Comparison of ENCODE assay signal across 12 cellular contexts in genomic region chr15:96052572-96053038, GRCh38.
DNase-seq lines count a peak whose midpoint lies in the region; ATAC-seq, FAIRE-seq and TF ChIP-seq lines count a peak whose summit lies in the region.
"Had no signal": no experiment of that assay in that cellular context is flagged by ENCODE, and none has a peak within 500 bp of the region (broad histone marks: within the 10 kb centered on the region; RNA-seq: fewer than 3 reads in every experiment).

No MANE protein-coding gene starts in this region.

- peaks cover 0 to 5% of the 10 kb centered on the region in 2 donors for H3K4me1 Mint-ChIP-seq in natural killer cell treated with Interleukin-12 subunit alpha and Interleukin-12 subunit beta and Interleukin-15 and Interleukin-18, amount 100 ng/mL, for 72 hours (ENCODE audit: low read depth in 2 of 2)

- peaks cover 5% of the 10 kb centered on the region for H3K27me3 ChIP-seq in foreskin keratinocyte

- peak; percentile 65 for ATAC-seq in foreskin keratinocyte
- no peak for ATAC-seq in natural killer cell treated with Interleukin-12 subunit alpha and Interleukin-12 subunit beta and Interleukin-15 and Interleukin-18, amount 100 ng/mL, for 72 hours

- DNase-seq in NCI-H69 (lab: John Stamatoyannopoulos, UW), result peak; percentile 34
- no peak for DNase-seq in foreskin keratinocyte
- DNase-seq in natural killer cell treated with Interleukin-12 subunit alpha and Interleukin-12 subunit beta and Interleukin-15 and Interleukin-18, amount 100 ng/mL, for 72 hours (ENCODE audit: low spot score), result no peak
- no peak for DNase-seq in pons (ENCODE audit: low spot score)
- no peak for DNase-seq in H54 (ENCODE audit: insufficient read length, low spot score)
- no peak for DNase-seq in SIG-M5 treated with dmso at 0.1 percent for 504 hours (lab: John Stamatoyannopoulos, UW; ENCODE audit: unreplicated experiment)
- no peak for DNase-seq in NCI-H2029 (lab: John Stamatoyannopoulos, UW)
- DNase-seq: activated CD4-positive, alpha-beta T cell treated with anti-CD3 and anti-CD28 coated beads, Interleukin-2, amount 50 U/mL, for 4 hours; NCI-H1436; stimulated activated CD4-positive, alpha-beta T cell treated with anti-CD3 and anti-CD28 coated beads, Interleukin-12 subunit alpha, Interleukin-12 subunit beta, amount 100 ng/mL, for 4 hours had no signal

- H3K27ac Mint-ChIP-seq in natural killer cell treated with Interleukin-12 subunit alpha and Interleukin-12 subunit beta and Interleukin-15 and Interleukin-18, amount 100 ng/mL, for 72 hours, result no peak overlapping the region

- TF ChIP-seq CTCF in C4-2B (conservative IDR thresholded peaks at IDR 0.05) (no peak), foreskin keratinocyte (conservative IDR thresholded peaks at IDR 0.05) (no peak)

- H3K4me1 ChIP-seq in foreskin keratinocyte, result no peaks in the 10 kb centered on the region

- no peak for FAIRE-seq in H54 (lab: Jason Lieb, UNC)

- peaks cover 6% of the 10 kb centered on the region for H3K36me3 Mint-ChIP-seq in natural killer cell treated with Interleukin-12 subunit alpha and Interleukin-12 subunit beta and Interleukin-15 and Interleukin-18, amount 100 ng/mL, for 72 hours

- H3K27me3 Mint-ChIP-seq in natural killer cell treated with Interleukin-12 subunit alpha and Interleukin-12 subunit beta and Interleukin-15 and Interleukin-18, amount 100 ng/mL, for 72 hours, result peaks cover 42 to 44% of the 10 kb centered on the region in 2 donors

- H3K27ac ChIP-seq in C4-2B, result peak overlapping the region; percentile 90
- H3K27ac ChIP-seq in foreskin keratinocyte, result no peak overlapping the region
- H3K27ac ChIP-seq: BLaER1 had no signal

- H3K9me3 Mint-ChIP-seq in natural killer cell treated with Interleukin-12 subunit alpha and Interleukin-12 subunit beta and Interleukin-15 and Interleukin-18, amount 100 ng/mL, for 72 hours, result no peaks in the 10 kb centered on the region

- no peak for TF ChIP-seq POLR2A in H54 (IDR thresholded peaks at IDR 0.05; ENCODE audit: low read depth, low read length)

- peak overlapping the region; percentile 68 for H3K4me3 Mint-ChIP-seq in natural killer cell treated with Interleukin-12 subunit alpha and Interleukin-12 subunit beta and Interleukin-15 and Interleukin-18, amount 100 ng/mL, for 72 hours
